9 cellular contexts compared by ENCODE assay signal in genomic region chr14:103499709-103500108, GRCh38. TPM values are rescaled to one million over a fixed set of nuclear protein-coding genes. Genes with fewer than 3 reads are reported as not detected.
DNase-seq lines count a peak whose midpoint lies in the region; ATAC-seq and TF ChIP-seq lines count a peak whose summit lies in the region.
"Had no signal": no experiment of that assay in that cellular context is flagged by ENCODE, and none has a peak within 500 bp of the region (broad histone marks: within the 10 kb centered on the region; RNA-seq: fewer than 3 reads in every experiment).

No MANE protein-coding gene starts in this region.

- peaks cover 48% of the 10 kb centered on the region for H3K4me1 ChIP-seq in BLaER1
- H3K4me1 ChIP-seq: SJSA1 had no signal

- no peaks in the 10 kb centered on the region for H3K9me3 Mint-ChIP-seq in naive thymus-derived CD8-positive, alpha-beta T cell

- no peak overlapping the region for H3K4me3 ChIP-seq in BLaER1
- H3K4me3 ChIP-seq: SJSA1 had no signal

- H3K27ac ChIP-seq in BLaER1 = no peak overlapping the region
- H3K27ac ChIP-seq in angular gyrus (ENCODE audit: low read depth, low read length) = peak overlapping the region; percentile 49
- H3K27ac ChIP-seq: SJSA1 had no signal

- H4K20me1 ChIP-seq in BLaER1 = 0 out of 2 replicates have a peak, but pooled peaks cover 5% of the 10 kb centered on the region

- no peak overlapping the region for H3K9ac ChIP-seq in BLaER1

- no peaks in the 10 kb centered on the region for H3K27me3 ChIP-seq in BLaER1
- H3K27me3 ChIP-seq: SJSA1 had no signal

- peak; percentile 29 to 34 for ATAC-seq in naive thymus-derived CD8-positive, alpha-beta T cell
- no peak for ATAC-seq in GM18520 (IDR thresholded peaks at IDR 0.05; ENCODE audit: unreplicated experiment)
- ATAC-seq in HG03378 (IDR thresholded peaks at IDR 0.05; ENCODE audit: unreplicated experiment) = no peak

- peaks cover 7 to 9% (median 8%) of the 10 kb centered on the region in 4 donors for H3K4me1 Mint-ChIP-seq in naive thymus-derived CD8-positive, alpha-beta T cell

- H3K36me3 Mint-ChIP-seq in naive thymus-derived CD8-positive, alpha-beta T cell = peaks cover 9 to 72% (median 16%) of the 10 kb centered on the region in 3 donors

- H3K4me3 Mint-ChIP-seq in naive thymus-derived CD8-positive, alpha-beta T cell = no peak overlapping the region

- peak overlapping the region; percentile 84; the same call in 1 of the 2 replicates for H3K4me2 ChIP-seq in BLaER1

- POLR2A ChIA-PET in naive thymus-derived CD8-positive, alpha-beta T cell (lab: Charles Lee) = no interaction called here

- DNase-seq in GM20000 (ENCODE audit: low spot score) (no peak), HCEC 1CT (no peak), NCI-H2196 (lab: John Stamatoyannopoulos, UW; ENCODE audit: unreplicated experiment) (no peak)
- no peak for DNase-seq in naive thymus-derived CD8-positive, alpha-beta T cell

- TF ChIP-seq CTCF in GM20000 (IDR thresholded peaks at IDR 0.05; ENCODE audit: extremely low read depth, missing control alignments) = peak; percentile 11

- no peaks in the 10 kb centered on the region for H3K9me3 ChIP-seq in BLaER1
- H3K9me3 ChIP-seq: SJSA1 had no signal

- peaks cover 80% of the 10 kb centered on the region for H3K36me3 ChIP-seq in BLaER1

- no peaks in the 10 kb centered on the region for H3K27me3 Mint-ChIP-seq in naive thymus-derived CD8-positive, alpha-beta T cell

- peak overlapping the region in 3 of 10 donors; percentile 18 to 72 (median 21) for H3K27ac Mint-ChIP-seq in naive thymus-derived CD8-positive, alpha-beta T cell

RNA-seq across cellular contexts. Expression of gene CKB, which starts 22.9 kb away (rescaled TPM):
- under 1 TPM in 1 of 2 experiments, not detected in 1; 0.69 TPM for total RNA-seq in naive thymus-derived CD8-positive, alpha-beta T cell
- polyA plus RNA-seq in naive thymus-derived CD8-positive, alpha-beta T cell = 1 to 10 TPM in 1 of 3 donors, not detected in 2; 1.8 TPM

RNA-seq across cellular contexts. Expression of gene TRMT61A, which starts 29.3 kb away (rescaled TPM):
- 10 to 100 TPM; 15.3 to 16.7 TPM for total RNA-seq in naive thymus-derived CD8-positive, alpha-beta T cell
- 10 to 100 TPM in 1 of 3 donors, 1 to 10 TPM in 2; 6.7 to 11.2 (median 7.0) TPM for polyA plus RNA-seq in naive thymus-derived CD8-positive, alpha-beta T cell

Comparison
In these comparisons a context has a peak if more than half of its experiments do, and no peak if none do; other contexts are left out.
1. ATAC-seq: peak in naive thymus-derived CD8-positive, alpha-beta T cell (2 of 2); none in GM18520 (single experiment) and HG03378 (single experiment).